Comparison of ENCODE assay signal across 1 cellular context in genomic region chrX:10628906-10629305, GRCh38.
TF ChIP-seq lines count a peak whose summit lies in the region.

No MANE protein-coding gene starts in this region.

TF ChIP-seq in HCT116, 20 proteins besides CTCF, POLR2A, EP300 and RAD21 (continued from another document):
- peak; percentile 69 for TF ChIP-seq SP1 (IDR thresholded peaks at IDR 0.05; ENCODE audit: low read depth)
- TF ChIP-seq SIN3A (IDR thresholded peaks at IDR 0.05; ENCODE audit: low read depth): peak; percentile 46; the same call in 1 of the 2 replicates
- no peak for TF ChIP-seq ZBTB33 (IDR thresholded peaks at IDR 0.05; ENCODE audit: extremely low read depth, insufficient replicate concordance, low read length)
- peak; percentile 64 for TF ChIP-seq FOSL1 (IDR thresholded peaks at IDR 0.05; ENCODE audit: low read depth)
